Comparison of ENCODE assay signal across 26 cellular contexts in the genomic region with DNA sequence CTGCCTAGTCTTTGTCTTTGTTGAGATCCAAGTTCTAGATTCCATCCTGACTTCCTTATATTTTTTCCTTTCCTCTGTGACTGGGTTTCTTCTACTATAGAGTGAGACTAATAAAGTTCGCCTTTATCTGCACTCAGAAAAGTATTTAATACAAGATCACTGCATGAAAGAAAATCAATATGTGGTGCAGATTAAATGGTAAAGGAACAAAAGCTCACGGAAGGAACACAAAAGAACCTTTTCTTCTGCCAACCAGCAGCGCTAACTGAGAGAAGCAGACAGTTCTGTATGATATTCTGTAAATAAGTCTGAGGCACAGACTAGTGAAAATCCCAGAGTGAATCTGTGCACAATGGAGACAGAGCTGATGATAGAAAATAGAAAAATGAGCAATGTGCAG.
"Had no signal": no experiment of that assay in that cellular context is flagged by ENCODE, and none has a peak within 500 bp of the region (broad histone marks: within the 10 kb centered on the region; RNA-seq: fewer than 3 reads in every experiment).

No MANE protein-coding gene starts in this region.

- ATAC-seq: activated T-cell treated with anti-CD3 and anti-CD28 coated beads, Interleukin-2, amount 50 U/mL, for 72 hours; body of pancreas; esophagus mucosa had no signal

- H3K27me3 ChIP-seq: adrenal gland, body of pancreas had no signal

- H3K9me3 ChIP-seq: adrenal gland, body of pancreas had no signal

- DNase-seq: activated CD4-positive, alpha-beta memory T cell treated with anti-CD3 and anti-CD28 coated beads, Interleukin-2, amount 10 ng/mL, durations not matched to agents 7 days and 5 days; activated CD4-positive, alpha-beta T cell treated with anti-CD3 and anti-CD28 coated beads for 1 hour; activated CD4-positive, alpha-beta T cell treated with anti-CD3 and anti-CD28 coated beads for 4 hours; activated CD4-positive, alpha-beta T cell treated with anti-CD3 and anti-CD28 coated beads, Interleukin-2, amount 10 ng/mL, durations not matched to agents 7 days and 5 days; activated CD4-positive, alpha-beta T cell treated with anti-CD3 and anti-CD28 coated beads, Interleukin-2, amount 50 U/mL, for 4 hours; activated CD8-positive, alpha-beta memory T cell treated with anti-CD3 and anti-CD28 coated beads, Interleukin-2, amount 50 U/mL, for 48 hours; activated gamma-delta T cell treated with Interleukin-2 at 50 U/mL for 16 hours; activated naive CD4-positive, alpha-beta T cell treated with anti-CD3 and anti-CD28 coated beads, Interleukin-2, amount 50 U/mL, for 16 hours; activated naive CD4-positive, alpha-beta T cell treated with Interleukin-2 at 50 U/mL for 16 hours; activated T-cell treated with anti-CD3 and anti-CD28 coated beads for 4 hours; activated T-cell treated with anti-CD3 and anti-CD28 coated beads, Interleukin-2, amount 50 U/mL, for 24 hours; activated T-cell treated with anti-CD3 and anti-CD28 coated beads, Interleukin-2, amount 50 U/mL, for 72 hours; adrenal gland; amygdala; aorta; body of pancreas; caudate nucleus; dorsolateral prefrontal cortex; effector memory CD4-positive, alpha-beta T cell; endodermal cell; foreskin fibroblast; head of caudate nucleus; T-helper 2 cell had no signal

- H3K4me1 ChIP-seq: adrenal gland had no signal

- H3K36me3 ChIP-seq: adrenal gland had no signal

- FAIRE-seq: colon, frontal cortex had no signal

- H3K4me3 ChIP-seq: adrenal gland, body of pancreas, dorsolateral prefrontal cortex had no signal

- H3K27ac ChIP-seq: adrenal gland, dorsolateral prefrontal cortex had no signal
